Comparison of ENCODE assay signal across 9 cellular contexts in genomic region chr11:57787920-57788716, GRCh38.
DNase-seq lines count a peak whose midpoint lies in the region; ATAC-seq and TF ChIP-seq lines count a peak whose summit lies in the region.
"Had no signal": no experiment of that assay in that cellular context is flagged by ENCODE, and none has a peak within 500 bp of the region (broad histone marks: within the 10 kb centered on the region; RNA-seq: fewer than 3 reads in every experiment).

No MANE protein-coding gene starts in this region.

- H3K36me3 ChIP-seq in RWPE2 (ENCODE audit: low read depth) = peaks cover 28% of the 10 kb centered on the region

- DNase-seq in RWPE2 (ENCODE audit: low spot score) (peak; percentile 91), iPS-NIHi7 (ENCODE audit: extremely low spot score) (peak; percentile 49), activated gamma-delta T cell treated with Interleukin-2 at 50 U/mL for 16 hours (no peak)
- no peak for DNase-seq in stimulated activated naive CD4-positive, alpha-beta T cell (lab: John Stamatoyannopoulos, UW)
- DNase-seq: MG63 had no signal

- H3K4me3 ChIP-seq in RWPE2 (ENCODE audit: severe bottlenecking) = no peak overlapping the region
- H3K4me3 ChIP-seq: MG63 had no signal

- H3K27ac ChIP-seq in 22Rv1 (peak overlapping the region; percentile 29; the same call in 1 of the 2 replicates), RWPE2 (ENCODE audit: poor library complexity, severe bottlenecking) (peak overlapping the region; percentile 90)

- ATAC-seq in GM21786 (IDR thresholded peaks at IDR 0.05; ENCODE audit: unreplicated experiment) (peak; percentile 47), RWPE2 (ENCODE audit: low read depth) (peak; percentile 91), GM19452 (IDR thresholded peaks at IDR 0.05; ENCODE audit: unreplicated experiment) (no peak), HG03354 (IDR thresholded peaks at IDR 0.05; ENCODE audit: poor library complexity, severe bottlenecking, unreplicated experiment) (no peak)

- H3K27me3 ChIP-seq in RWPE2 (ENCODE audit: insufficient read depth, poor library complexity, severe bottlenecking) = no peaks in the 10 kb centered on the region
- H3K27me3 ChIP-seq: MG63 had no signal

- TF ChIP-seq CTCF in 22Rv1 (IDR thresholded peaks at IDR 0.05) (no peak), RWPE2 (IDR thresholded peaks at IDR 0.05; ENCODE audit: poor library complexity, severe bottlenecking) (no peak)

- peaks cover 65% of the 10 kb centered on the region for H3K4me1 ChIP-seq in RWPE2 (ENCODE audit: insufficient read depth, poor library complexity, severe bottlenecking)

- H3K9me3 ChIP-seq in RWPE2 (ENCODE audit: severe bottlenecking) = no peaks in the 10 kb centered on the region
- H3K9me3 ChIP-seq: MG63 had no signal

Comparison
In these comparisons a context has a peak if more than half of its experiments do, and no peak if none do; other contexts are left out.
1. ATAC-seq: peak in GM21786 (single experiment) and RWPE2 (single experiment); none in GM19452 (single experiment) and HG03354 (single experiment).
2. DNase-seq: peak in RWPE2 (single experiment) and iPS-NIHi7 (single experiment); none in activated gamma-delta T cell treated with Interleukin-2 at 50 U/mL for 16 hours (single experiment) and stimulated activated naive CD4-positive, alpha-beta T cell (0 of 6).